Comparison of ENCODE assay signal across 1 cellular context in the genomic region with DNA sequence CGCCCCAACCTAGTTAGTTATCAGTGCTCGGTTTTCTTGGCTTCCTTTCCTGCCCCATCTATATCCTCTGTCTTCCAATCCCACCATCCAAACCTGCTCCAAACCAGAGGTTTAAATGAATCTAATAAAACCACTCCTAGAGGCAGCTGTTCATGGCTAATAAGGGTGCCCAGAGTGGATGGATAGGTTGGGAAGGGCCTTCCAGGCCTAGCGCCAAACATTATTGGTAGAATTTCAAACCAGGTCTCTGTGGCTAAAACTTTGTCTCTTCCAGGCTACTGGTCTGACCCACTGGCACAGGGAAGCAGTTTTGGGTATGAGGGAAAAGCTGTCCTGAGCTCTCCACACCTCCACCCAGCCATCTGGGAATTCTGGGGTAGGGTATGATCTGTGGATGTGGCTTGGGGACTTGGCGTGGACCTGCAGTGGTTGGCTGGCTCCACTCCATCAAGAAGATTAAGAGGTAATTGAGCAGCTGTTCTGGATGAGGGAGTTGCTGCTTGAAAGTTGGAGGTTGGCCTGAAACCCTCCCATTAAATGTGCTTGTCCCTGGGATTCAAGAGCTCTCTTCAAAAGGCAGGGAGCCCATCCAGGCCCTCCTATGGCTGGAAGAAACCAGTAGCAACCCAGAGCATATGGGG.
TF ChIP-seq lines count a peak whose summit lies in the region.

No MANE protein-coding gene starts in this region.

TF ChIP-seq in IMR-90, 13 proteins besides CTCF, POLR2A, EP300 and RAD21:
- TF ChIP-seq RFX5 (IDR thresholded peaks at IDR 0.05; ENCODE audit: low read depth, low read length) (no peak), MAZ (IDR thresholded peaks at IDR 0.05; ENCODE audit: borderline replicate concordance, low read depth, low read length) (no peak), MAFK (IDR thresholded peaks at IDR 0.05; ENCODE audit: low read depth, low read length) (no peak), NFE2L2 (IDR thresholded peaks at IDR 0.05; ENCODE audit: low read depth, low read length) (no peak), MXI1 (IDR thresholded peaks at IDR 0.05; ENCODE audit: borderline replicate concordance, low read depth, low read length) (no peak), CHD1 (IDR thresholded peaks at IDR 0.05; ENCODE audit: low read depth, low read length) (no peak), USF2 (IDR thresholded peaks at IDR 0.05; ENCODE audit: low read depth, low read length) (no peak), ELK1 (IDR thresholded peaks at IDR 0.05; ENCODE audit: borderline replicate concordance, low read depth, low read length) (no peak), SMC3 (IDR thresholded peaks at IDR 0.05; ENCODE audit: low read depth, low read length) (no peak), BHLHE40 (IDR thresholded peaks at IDR 0.05; ENCODE audit: low read depth, low read length) (no peak), CEBPB (IDR thresholded peaks at IDR 0.05; ENCODE audit: low read depth, low read length) (no peak), FOS (IDR thresholded peaks at IDR 0.05; ENCODE audit: low read depth, low read length) (no peak), RCOR1 (IDR thresholded peaks at IDR 0.05; ENCODE audit: insufficient replicate concordance, low read length) (no peak)
